In the genomic region with DNA sequence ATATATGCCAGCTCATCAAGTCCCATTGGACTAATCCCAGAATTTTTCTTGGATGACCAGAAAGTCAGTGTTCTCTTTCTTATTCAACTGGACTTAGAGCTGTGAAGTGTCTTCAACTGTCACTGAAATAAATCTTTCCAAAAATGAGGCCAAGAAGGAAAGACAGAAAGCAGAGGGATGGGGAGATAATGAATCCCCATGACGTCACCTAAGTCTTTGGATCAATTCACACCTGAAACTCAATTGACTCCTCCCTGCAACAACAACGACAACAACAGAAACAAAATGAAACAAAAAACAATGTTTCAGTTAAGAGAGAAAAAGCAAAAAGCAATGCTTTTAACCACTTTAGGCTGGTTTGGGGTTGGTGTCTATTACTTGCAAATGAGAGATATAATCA, we compare ENCODE assay signal across 28 cellular contexts.
"Had no signal": no experiment of that assay in that cellular context is flagged by ENCODE, and none has a peak within 500 bp of the region (broad histone marks: within the 10 kb centered on the region; RNA-seq: fewer than 3 reads in every experiment).

No MANE protein-coding gene starts in this region.

- H3K27me3 ChIP-seq: colonic mucosa, dorsolateral prefrontal cortex, esophagus muscularis mucosa, esophagus squamous epithelium, foreskin keratinocyte, gastrocnemius medialis, gastroesophageal sphincter, heart left ventricle, heart right ventricle had no signal

- DNase-seq: colonic mucosa; cortex of kidney; dermis blood vessel endothelial cell; dorsolateral prefrontal cortex; effector CD4-positive, alpha-beta T cell; effector CD8-positive, alpha-beta T cell; effector memory CD4-positive, alpha-beta T cell; effector memory CD8-positive, alpha-beta T cell; endodermal cell; erythroblast; esophagus squamous epithelium; foreskin fibroblast; foreskin keratinocyte; foreskin melanocyte; gastrocnemius medialis; glutamatergic neuron; head of caudate nucleus; heart left ventricle; heart right ventricle had no signal

- FAIRE-seq: colon, endometrium, endothelial cell of umbilical vein, frontal cortex had no signal

- H3K4me3 ChIP-seq: colonic mucosa, coronary artery, dorsolateral prefrontal cortex, esophagus muscularis mucosa, esophagus squamous epithelium, gastrocnemius medialis, gastroesophageal sphincter, heart left ventricle, heart right ventricle had no signal

- H3K9me3 ChIP-seq: colonic mucosa, esophagus muscularis mucosa, esophagus squamous epithelium, gastrocnemius medialis, gastroesophageal sphincter, heart left ventricle, heart right ventricle had no signal

- ATAC-seq: effector memory CD8-positive, alpha-beta T cell; esophagus mucosa; foreskin keratinocyte; gastrocnemius medialis; gastroesophageal sphincter; heart left ventricle; heart right ventricle had no signal

- H3K27ac ChIP-seq: colonic mucosa, coronary artery, dorsolateral prefrontal cortex, epithelial cell of prostate, esophagus muscularis mucosa, esophagus squamous epithelium, foreskin keratinocyte, gastrocnemius medialis, gastroesophageal sphincter, heart left ventricle, heart right ventricle had no signal

- H3K36me3 ChIP-seq: colonic mucosa, esophagus muscularis mucosa, esophagus squamous epithelium, gastrocnemius medialis, gastroesophageal sphincter, heart left ventricle, heart right ventricle had no signal

- H3K4me1 ChIP-seq: colonic mucosa, esophagus squamous epithelium, foreskin keratinocyte, gastrocnemius medialis had no signal
